8 cellular contexts compared by ENCODE assay signal in the genomic region with DNA sequence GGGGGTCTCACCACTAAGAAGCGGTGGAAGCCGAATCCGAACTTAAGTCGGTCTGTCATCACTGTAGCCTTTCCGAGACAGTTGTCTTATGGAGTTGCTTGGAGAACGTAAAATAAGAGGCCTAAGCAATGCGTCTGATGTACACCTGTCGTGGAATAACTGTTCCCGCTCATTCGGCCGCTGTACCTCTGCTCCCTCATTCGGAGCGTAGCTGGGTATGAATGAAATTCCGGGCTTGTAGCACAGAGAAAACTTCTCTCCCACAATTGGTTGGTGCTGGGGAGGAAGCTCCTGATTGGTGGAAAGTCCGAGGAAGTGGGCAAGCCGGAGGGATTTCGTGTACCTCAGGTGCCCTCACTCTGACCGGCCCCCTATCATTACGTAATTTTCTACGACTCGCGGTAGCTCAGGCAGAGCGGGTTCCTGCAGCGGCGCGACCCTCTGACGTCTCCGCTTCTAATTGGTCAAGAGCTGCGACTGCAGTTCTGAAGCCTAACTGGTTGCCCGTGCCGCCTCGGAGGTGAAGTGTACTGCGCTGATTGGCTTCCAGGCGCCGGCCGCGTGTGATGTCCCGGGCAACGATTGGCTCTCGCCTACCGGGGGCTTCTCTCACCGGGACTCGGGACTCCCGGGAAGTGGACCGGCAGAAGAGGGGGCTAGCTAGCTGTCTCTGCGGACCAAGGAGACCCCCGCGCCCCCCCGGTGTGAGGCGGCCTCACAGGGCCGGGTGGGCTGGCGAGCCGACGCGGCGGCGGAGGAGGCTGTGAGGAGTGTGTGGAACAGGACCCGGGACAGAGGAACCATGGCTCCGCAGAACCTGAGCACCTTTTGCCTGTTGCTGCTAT. TPM values are rescaled to one million over a fixed set of nuclear protein-coding genes. Genes with fewer than 3 reads are reported as not detected.
DNase-seq lines count a peak whose midpoint lies in the region; ATAC-seq, FAIRE-seq and TF ChIP-seq lines count a peak whose summit lies in the region.

A gene (plus strand): TSS at position 625 of the 845 bp plus-strand sequence. CDS start 178 bp downstream, at position 803.

- H3K9me1 ChIP-seq in keratinocyte (ENCODE audit: control insufficient read depth, extremely low read depth, insufficient read depth, low read length), result no peaks in the 10 kb centered on the region

- H3K9me3 ChIP-seq in keratinocyte (ENCODE audit: control insufficient read depth, low read depth, low read length), result no peaks in the 10 kb centered on the region

- H2AFZ ChIP-seq in keratinocyte (ENCODE audit: control insufficient read depth, low read length), result peak within 1 kb of the TSS; percentile 79

- DNase-seq in AML-193 (lab: John Stamatoyannopoulos, UW), result peak; percentile 100
- peak; percentile 99 for DNase-seq in NCI-H510A treated with DMSO at 0.1 percent for 48 hours (lab: John Stamatoyannopoulos, UW)
- DNase-seq in activated CD4-positive, alpha-beta T cell treated with anti-CD3 and anti-CD28 coated beads for 24 hours (ENCODE audit: low read depth in 2 of 2), result peak; percentile 94 to 96
- peak; percentile 99 for DNase-seq in chondrocyte (ENCODE audit: low spot score)
- peak; percentile 97 for DNase-seq in keratinocyte (ENCODE audit: low read depth, low spot score)
- DNase-seq in stimulated activated CD4-positive, alpha-beta T cell treated with anti-CD3 and anti-CD28 coated beads, Interleukin-15, amount 100 ng/mL, for 1 hour (ENCODE audit: low read depth in 1 of 2, low spot score in 1 of 2), result peak; percentile 90

- no peaks in the 10 kb centered on the region for H4K20me1 ChIP-seq in keratinocyte (ENCODE audit: control insufficient read depth, extremely low read depth, insufficient read depth, low read length)

- peaks cover 43% of the 10 kb centered on the region for H3K79me2 ChIP-seq in keratinocyte (ENCODE audit: control insufficient read depth, insufficient read depth, low read length)

- H3K4me3 ChIP-seq in keratinocyte (ENCODE audit: control insufficient read depth in 2 of 3, extremely low read depth in 1 of 3, insufficient read depth in 2 of 3, low read depth in 1 of 3, low read length in 3 of 3), result peak within 1 kb of the TSS; percentile 73 to 87 (median 78)

- peak; percentile 84 for ATAC-seq in HG03439 (IDR thresholded peaks at IDR 0.05; ENCODE audit: unreplicated experiment)

- H3K4me1 Mint-ChIP-seq in chondrocyte (ENCODE audit: low read depth), result peaks cover 42% of the 10 kb centered on the region

- TF ChIP-seq CTCF in chondrocyte (IDR thresholded peaks at IDR 0.05) (no peak), keratinocyte (optimal IDR thresholded peaks at IDR 0.05 in 1 of 3, IDR thresholded peaks at IDR 0.05 in 1 of 3, conservative IDR thresholded peaks at IDR 0.05 in 1 of 3; ENCODE audit: extremely low read depth in 1 of 3, insufficient read depth in 2 of 3, low read length in 3 of 3) (no peak)

- H3K4me1 ChIP-seq in keratinocyte (ENCODE audit: control insufficient read depth, extremely low read depth, insufficient read depth, low read length), result peaks cover 14% of the 10 kb centered on the region

- peak within 1 kb of the TSS; percentile 96 for H3K27ac Mint-ChIP-seq in chondrocyte (ENCODE audit: unreplicated experiment)

- H3K4me2 ChIP-seq in keratinocyte (ENCODE audit: control insufficient read depth, extremely low read depth, insufficient read depth, low read depth, low read length), result peak within 1 kb of the TSS; percentile 93

- peaks cover 3% of the 10 kb centered on the region for H3K36me3 Mint-ChIP-seq in chondrocyte (ENCODE audit: low read depth)

- dilution Hi-C loops in keratinocyte (cut with MboI; ENCODE audit: extremely low pct_ligation_motif_present, low sequenced_read_pairs), result no loop called here

- no peaks in the 10 kb centered on the region for H3K9me3 Mint-ChIP-seq in chondrocyte (ENCODE audit: low read depth)

- H3K27me3 ChIP-seq in keratinocyte (ENCODE audit: control insufficient read depth, extremely low read depth, insufficient read depth, low read length), result no peaks in the 10 kb centered on the region

- peak within 1 kb of the TSS; percentile 88 for H3K4me3 Mint-ChIP-seq in chondrocyte (ENCODE audit: unreplicated experiment)

- peak; percentile 83 for TF ChIP-seq POLR2A in GM19193 (IDR thresholded peaks at IDR 0.05; ENCODE audit: extremely low read depth, insufficient read depth, insufficient read length)

- peak within 1 kb of the TSS; percentile 87 for H3K27ac ChIP-seq in keratinocyte (ENCODE audit: control insufficient read depth, insufficient read depth, low read length)

- H3K27me3 Mint-ChIP-seq in chondrocyte (ENCODE audit: low read depth), result no peaks in the 10 kb centered on the region

- FAIRE-seq in keratinocyte (lab: Jason Lieb, UNC), result peak; percentile 81

- peaks cover 2 to 11% of the 10 kb centered on the region in 2 experiments for H3K36me3 ChIP-seq in keratinocyte (ENCODE audit: control insufficient read depth in 2 of 2, extremely low read depth in 1 of 2, insufficient read depth in 2 of 2, low read length in 2 of 2)

- peak within 1 kb of the TSS; percentile 89 for H3K9ac ChIP-seq in keratinocyte (ENCODE audit: control insufficient read depth, extremely low read depth, insufficient read depth, low read length)

RNA-seq across cellular contexts. Expression of the gene that starts here (rescaled TPM):
- 63.6 to 91.1 TPM (median 67.6 TPM) in 3 replicates for total RNA-seq in chondrocyte
- polyA plus RNA-seq in keratinocyte, result 29.2 to 61.8 TPM (median 51.9 TPM) in 3 replicates
- polyA plus RNA-seq in keratinocyte (2011; ENCODE audit: low read depth), result 120 TPM
- 22.2 and 25.9 TPM in 2 replicates for polyA plus RNA-seq in keratinocyte (2011; cell fraction: cytosol; rRNA removed)
- 54.9 and 91.4 TPM in 2 replicates for polyA plus RNA-seq in keratinocyte (2011; cell fraction: nucleus; rRNA removed)
- 44.9 and 73.0 TPM in 2 replicates for polyA plus RNA-seq in keratinocyte (2012; ENCODE audit: low replicate concordance)
- 6.5 to 19.7 TPM (median 9.0 TPM) in 3 replicates for polyA minus RNA-seq in keratinocyte
- polyA minus RNA-seq in keratinocyte (2011; cell fraction: cytosol; rRNA and poly(A)+ RNA removed), result 13.0 TPM
- polyA minus RNA-seq in keratinocyte (2011; cell fraction: nucleus; rRNA and poly(A)+ RNA removed), result 19.3 and 31.4 TPM in 2 replicates

Comparison
In these comparisons a context has a peak if more than half of its experiments do, and no peak if none do; other contexts are left out.
1. Peak in every context shown above with its lines: DNase-seq, ATAC-seq, H3K4me3 ChIP-seq and H3K27ac ChIP-seq.